13 cellular contexts compared by ENCODE assay signal in genomic region chr7:2518101-2518500, GRCh38. TPM values are rescaled to one million over a fixed set of nuclear protein-coding genes. Genes with fewer than 3 reads are reported as not detected.
A peak's percentile ranks its signal among the peaks of the same experiment; 100 is the strongest.
DNase-seq lines count a peak whose midpoint lies in the region; ATAC-seq lines count a peak whose summit lies in the region.
"Had no signal": no experiment of that assay in that cellular context is flagged by ENCODE, and none has a peak within 500 bp of the region (broad histone marks: within the 10 kb centered on the region; RNA-seq: fewer than 3 reads in every experiment).

No MANE protein-coding gene starts in this region.

- H3K9me3 ChIP-seq in CD8-positive, alpha-beta memory T cell (ENCODE audit: low read length): no peaks in the 10 kb centered on the region
- no peaks in the 10 kb centered on the region for H3K9me3 ChIP-seq in MG63
- H3K9me3 ChIP-seq: esophagus muscularis mucosa had no signal

- POLR2A ChIA-PET in CD8-positive, alpha-beta memory T cell (lab: Charles Lee): interaction anchor here (0.6 kb wide), 1 partner anchor 151 kb away, joined by 4 read pairs; no protein-coding TSS in a partner anchor
- POLR2A ChIA-PET in naive thymus-derived CD8-positive, alpha-beta T cell (lab: Charles Lee): interaction anchor here (1.3 to 22.8 kb wide), 3 partner anchors 6 to 20 kb away, joined by 7 to 821 read pairs (median 821); partner anchors contain the start of gene LFNG

- no peaks in the 10 kb centered on the region for H3K36me3 ChIP-seq in CD8-positive, alpha-beta memory T cell (ENCODE audit: insufficient read depth, low read length)
- H3K36me3 ChIP-seq in MG63: no peaks in the 10 kb centered on the region
- H3K36me3 ChIP-seq: esophagus muscularis mucosa had no signal

- no peak overlapping the region for H3K4me3 ChIP-seq in CD8-positive, alpha-beta memory T cell (ENCODE audit: low read length)
- H3K4me3 ChIP-seq in MG63: no peak overlapping the region

- H3K27me3 Mint-ChIP-seq in CD8-positive, alpha-beta memory T cell: peaks cover 0 to 1% of the 10 kb centered on the region in 2 donors
- H3K27me3 Mint-ChIP-seq in activated T-helper 17 cell treated with anti-CD3 and anti-CD28 coated beads, Interleukin-2, amount 50 U/mL, for 72 hours: no peaks in the 10 kb centered on the region
- H3K27me3 Mint-ChIP-seq in naive thymus-derived CD8-positive, alpha-beta T cell: no peaks in the 10 kb centered on the region

- peaks cover 0 to 24% (median 0%) of the 10 kb centered on the region in 3 donors for H3K36me3 Mint-ChIP-seq in CD8-positive, alpha-beta memory T cell
- peaks cover 24% of the 10 kb centered on the region for H3K36me3 Mint-ChIP-seq in activated T-helper 17 cell treated with anti-CD3 and anti-CD28 coated beads, Interleukin-2, amount 50 U/mL, for 72 hours (ENCODE audit: low read depth)
- peaks cover 4 to 16% (median 10%) of the 10 kb centered on the region in 3 donors for H3K36me3 Mint-ChIP-seq in naive thymus-derived CD8-positive, alpha-beta T cell

- peaks cover 23 to 49% (median 26%) of the 10 kb centered on the region in 3 donors for H3K4me1 Mint-ChIP-seq in CD8-positive, alpha-beta memory T cell
- peaks cover 7% of the 10 kb centered on the region for H3K4me1 Mint-ChIP-seq in activated T-helper 17 cell treated with anti-CD3 and anti-CD28 coated beads, Interleukin-2, amount 50 U/mL, for 72 hours
- peaks cover 22 to 40% (median 37%) of the 10 kb centered on the region in 4 donors for H3K4me1 Mint-ChIP-seq in naive thymus-derived CD8-positive, alpha-beta T cell

- H3K4me3 Mint-ChIP-seq in CD8-positive, alpha-beta memory T cell: peak overlapping the region; percentile 74 to 91 (median 83)
- peak overlapping the region; percentile 61 for H3K4me3 Mint-ChIP-seq in activated T-helper 17 cell treated with anti-CD3 and anti-CD28 coated beads, Interleukin-2, amount 50 U/mL, for 72 hours
- peak overlapping the region; percentile 69 to 91 (median 82) for H3K4me3 Mint-ChIP-seq in naive thymus-derived CD8-positive, alpha-beta T cell

- peak in 1 of 5 donors; percentile 25 for DNase-seq in CD8-positive, alpha-beta memory T cell
- DNase-seq in HT-29 (ENCODE audit: low spot score): peak; percentile 29
- no peak for DNase-seq in naive thymus-derived CD8-positive, alpha-beta T cell
- no peak for DNase-seq in mucosa of gallbladder (ENCODE audit: low spot score)
- no peak for DNase-seq in MG63
- DNase-seq in stimulated activated CD4-positive, alpha-beta T cell treated with anti-CD3 and anti-CD28 coated beads, Interleukin-12 subunit alpha, Interleukin-12 subunit beta, amount 100 ng/mL, for 4 hours: no peak
- DNase-seq: amygdala; GF-D8; NK-92 treated with Interleukin-12 subunit alpha and Interleukin-12 subunit beta, amount 100 ng/mL, for 24 hours had no signal

- H3K27me3 ChIP-seq in CD8-positive, alpha-beta memory T cell (ENCODE audit: insufficient read depth, low read length, poor library complexity, severe bottlenecking): no peaks in the 10 kb centered on the region
- no peaks in the 10 kb centered on the region for H3K27me3 ChIP-seq in MG63

- no peak overlapping the region for H3K27ac ChIP-seq in CD8-positive, alpha-beta memory T cell (ENCODE audit: low read depth, low read length)

- peak overlapping the region in 7 of 8 donors; percentile 6 to 93 (median 82) for H3K27ac Mint-ChIP-seq in CD8-positive, alpha-beta memory T cell
- H3K27ac Mint-ChIP-seq in activated T-helper 17 cell treated with anti-CD3 and anti-CD28 coated beads, Interleukin-2, amount 50 U/mL, for 72 hours: no peak overlapping the region
- H3K27ac Mint-ChIP-seq in naive thymus-derived CD8-positive, alpha-beta T cell: peak overlapping the region; percentile 19 to 91 (median 85)

- CTCF ChIA-PET in CD8-positive, alpha-beta memory T cell (lab: Charles Lee): no interaction called here

- peaks cover 37% of the 10 kb centered on the region for H3K4me1 ChIP-seq in CD8-positive, alpha-beta memory T cell (ENCODE audit: insufficient read depth, low read length)

- no peaks in the 10 kb centered on the region for H3K9me3 Mint-ChIP-seq in CD8-positive, alpha-beta memory T cell
- no peaks in the 10 kb centered on the region for H3K9me3 Mint-ChIP-seq in activated T-helper 17 cell treated with anti-CD3 and anti-CD28 coated beads, Interleukin-2, amount 50 U/mL, for 72 hours
- no peaks in the 10 kb centered on the region for H3K9me3 Mint-ChIP-seq in naive thymus-derived CD8-positive, alpha-beta T cell

- no peak for ATAC-seq in activated T-helper 17 cell treated with anti-CD3 and anti-CD28 coated beads, Interleukin-2, amount 50 U/mL, for 72 hours (replicated peaks)
- ATAC-seq in naive thymus-derived CD8-positive, alpha-beta T cell: no peak
- no peak for ATAC-seq in HG03045 (IDR thresholded peaks at IDR 0.05; ENCODE audit: unreplicated experiment)
- ATAC-seq: left lobe of liver had no signal

RNA-seq across cellular contexts. Expression of gene LFNG, which starts 1.5 kb away (rescaled TPM):
- total RNA-seq in CD8-positive, alpha-beta memory T cell: 10 to 100 TPM; 28.0 to 30.8 TPM
- 2.0 TPM for polyA plus RNA-seq in CD8-positive, alpha-beta memory T cell
- total RNA-seq in HT-29 (2014; rRNA removed; shearing (Covaris generic)): 85.6 and 87.5 TPM in 2 replicates
- 10 to 100 TPM; 42.6 to 48.8 TPM for total RNA-seq in activated T-helper 17 cell treated with anti-CD3 and anti-CD28 coated beads, Interleukin-2, amount 50 U/mL, for 72 hours
- total RNA-seq in naive thymus-derived CD8-positive, alpha-beta T cell: 100 to 1,000 TPM; 151 to 153 TPM
- 1 to 10 TPM in 2 of 3 donors, under 1 TPM in 1; 0.54 to 3.0 (median 1.6) TPM for polyA plus RNA-seq in naive thymus-derived CD8-positive, alpha-beta T cell
- 31.3 TPM for total RNA-seq in mucosa of gallbladder
- total RNA-seq in MG63 (2014; rRNA removed; shearing (Covaris generic); ENCODE audit: low replicate concordance): 2.9 and 6.0 TPM in 2 replicates

RNA-seq across cellular contexts. Expression of gene BRAT1, which starts 37.2 kb away (rescaled TPM):
- 10 to 100 TPM; 35.0 to 38.8 TPM for total RNA-seq in CD8-positive, alpha-beta memory T cell
- 41.9 TPM for polyA plus RNA-seq in CD8-positive, alpha-beta memory T cell
- total RNA-seq in HT-29 (2014; rRNA removed; shearing (Covaris generic)): 101 and 106 TPM in 2 replicates
- total RNA-seq in activated T-helper 17 cell treated with anti-CD3 and anti-CD28 coated beads, Interleukin-2, amount 50 U/mL, for 72 hours: 10 to 100 TPM; 34.0 to 42.8 TPM
- total RNA-seq in naive thymus-derived CD8-positive, alpha-beta T cell: 10 to 100 TPM; 32.2 to 32.4 TPM
- 10 to 100 TPM; 21.0 to 43.6 (median 25.4) TPM for polyA plus RNA-seq in naive thymus-derived CD8-positive, alpha-beta T cell
- total RNA-seq in mucosa of gallbladder: 35.2 TPM
- 43.2 and 59.7 TPM in 2 replicates for total RNA-seq in MG63 (2014; rRNA removed; shearing (Covaris generic); ENCODE audit: low replicate concordance)

RNA-seq across cellular contexts. Expression of gene IQCE, which starts 40.7 kb away (rescaled TPM):
- total RNA-seq in CD8-positive, alpha-beta memory T cell: 10 to 100 TPM in 1 of 2 experiments, 1 to 10 TPM in 1; 9.6 to 10.4 TPM
- 4.1 TPM for polyA plus RNA-seq in CD8-positive, alpha-beta memory T cell
- 23.1 and 24.7 TPM in 2 replicates for total RNA-seq in HT-29 (2014; rRNA removed; shearing (Covaris generic))
- 10 to 100 TPM; 11.2 to 15.3 TPM for total RNA-seq in activated T-helper 17 cell treated with anti-CD3 and anti-CD28 coated beads, Interleukin-2, amount 50 U/mL, for 72 hours
- total RNA-seq in naive thymus-derived CD8-positive, alpha-beta T cell: 1 to 10 TPM; 6.6 to 8.9 TPM
- polyA plus RNA-seq in naive thymus-derived CD8-positive, alpha-beta T cell: 1 to 10 TPM in 2 of 3 donors, under 1 TPM in 1; 0.77 to 2.2 (median 2.0) TPM
- 36.1 TPM for total RNA-seq in mucosa of gallbladder
- 8.6 and 18.2 TPM in 2 replicates for total RNA-seq in MG63 (2014; rRNA removed; shearing (Covaris generic); ENCODE audit: low replicate concordance)

RNA-seq across cellular contexts. Expression of gene GRIFIN, which starts 41.9 kb away (rescaled TPM):
- not detected for total RNA-seq in CD8-positive, alpha-beta memory T cell
- not detected for polyA plus RNA-seq in CD8-positive, alpha-beta memory T cell
- total RNA-seq in HT-29 (2014; rRNA removed; shearing (Covaris generic)): not detected in 2 replicates
- total RNA-seq in activated T-helper 17 cell treated with anti-CD3 and anti-CD28 coated beads, Interleukin-2, amount 50 U/mL, for 72 hours: not detected
- not detected for total RNA-seq in naive thymus-derived CD8-positive, alpha-beta T cell
- polyA plus RNA-seq in naive thymus-derived CD8-positive, alpha-beta T cell: not detected
- total RNA-seq in mucosa of gallbladder: not detected
- total RNA-seq in MG63 (2014; rRNA removed; shearing (Covaris generic); ENCODE audit: low replicate concordance): not detected in 2 replicates
- total RNA-seq: esophagus muscularis mucosa, left lobe of liver had no signal
